Comparison of ENCODE assay signal across 14 cellular contexts in genomic region chr17:1967092-1967662, GRCh38. TPM values are rescaled to one million over a fixed set of nuclear protein-coding genes. Genes with fewer than 3 reads are reported as not detected.
DNase-seq lines count a peak whose midpoint lies in the region; ATAC-seq and TF ChIP-seq lines count a peak whose summit lies in the region.
"Had no signal": no experiment of that assay in that cellular context is flagged by ENCODE, and none has a peak within 500 bp of the region (broad histone marks: within the 10 kb centered on the region; RNA-seq: fewer than 3 reads in every experiment).

No MANE protein-coding gene starts in this region.

- TF ChIP-seq POLR2A in breast epithelium (IDR thresholded peaks at IDR 0.05) = no peak

- H3K27me3 Mint-ChIP-seq in MCF 10A (ENCODE audit: insufficient read depth, unreplicated experiment) = no peaks in the 10 kb centered on the region

- peak; percentile 76 for ATAC-seq in upper lobe of right lung
- ATAC-seq in GM18520 (IDR thresholded peaks at IDR 0.05; ENCODE audit: unreplicated experiment) = no peak
- ATAC-seq in GM19463 (IDR thresholded peaks at IDR 0.05; ENCODE audit: unreplicated experiment) = no peak
- no peak for ATAC-seq in sciatic nerve
- ATAC-seq: mucosa of descending colon had no signal

- H3K4me1 Mint-ChIP-seq in MCF 10A (ENCODE audit: insufficient read depth, unreplicated experiment) = peaks cover 18% of the 10 kb centered on the region
- H3K4me1 Mint-ChIP-seq: CD4-positive, CD25-positive, alpha-beta regulatory T cell; IgD-negative memory B cell had no signal

- H3K9me3 Mint-ChIP-seq in MCF 10A (ENCODE audit: unreplicated experiment) = no peaks in the 10 kb centered on the region
- H3K9me3 Mint-ChIP-seq: IgD-negative memory B cell had no signal

- H3K4me3 ChIP-seq in breast epithelium (no peak overlapping the region), upper lobe of right lung (no peak overlapping the region)
- H3K4me3 ChIP-seq: mucosa of descending colon had no signal

- no peaks in the 10 kb centered on the region for H3K36me3 Mint-ChIP-seq in MCF 10A (ENCODE audit: insufficient read depth, unreplicated experiment)
- H3K36me3 Mint-ChIP-seq: CD4-positive, CD25-positive, alpha-beta regulatory T cell; IgD-negative memory B cell had no signal

- no peaks in the 10 kb centered on the region for H3K27me3 ChIP-seq in breast epithelium
- no peaks in the 10 kb centered on the region for H3K27me3 ChIP-seq in upper lobe of right lung

- H3K9me3 ChIP-seq in breast epithelium (no peaks in the 10 kb centered on the region), upper lobe of right lung (no peaks in the 10 kb centered on the region)
- H3K9me3 ChIP-seq: mucosa of descending colon had no signal

- H3K27ac ChIP-seq in breast epithelium (peak overlapping the region; percentile 68 to 79), upper lobe of right lung (no peak overlapping the region)

- DNase-seq in breast epithelium (ENCODE audit: low spot score in 2 of 2) (peak; percentile 25 to 85), MCF 10A (ENCODE audit: unreplicated experiment) (no peak), NCI-H82 treated with DMSO at 0.1 percent for 48 hours (lab: John Stamatoyannopoulos, UW; ENCODE audit: unreplicated experiment) (peak; percentile 64), iPS-NIHi11 (ENCODE audit: low spot score) (peak; percentile 73), upper lobe of right lung (no peak), sciatic nerve (ENCODE audit: low spot score) (no peak)
- DNase-seq: CD4-positive, CD25-positive, alpha-beta regulatory T cell; GOT3; hypothalamus; mucosa of descending colon had no signal

- no TSS peak for BruUV-seq in MCF 10A (replicated peaks; lab: Mats Ljungman, UMichigan)

- CTCF ChIA-PET in MCF 10A (lab: Yijun Ruan, JAX) = no interaction called here

- intact Hi-C loops in breast epithelium (cut with DNase I; ENCODE audit: low total_unique reads) = no loop called here
- intact Hi-C loops in MCF 10A (cut with micrococcal nuclease) = no loop called here
- intact Hi-C loops in upper lobe of right lung (cut with DNase I) = no loop called here
- intact Hi-C loops in sciatic nerve (cut with DNase I) = no loop called here

- H3K4me3 Mint-ChIP-seq in MCF 10A (ENCODE audit: unreplicated experiment) = no peak overlapping the region
- H3K4me3 Mint-ChIP-seq: CD4-positive, CD25-positive, alpha-beta regulatory T cell; IgD-negative memory B cell had no signal

- H3K4me1 ChIP-seq in breast epithelium = no peaks in the 10 kb centered on the region
- no peaks in the 10 kb centered on the region for H3K4me1 ChIP-seq in upper lobe of right lung

- H3K27ac Mint-ChIP-seq in MCF 10A (ENCODE audit: low read depth, unreplicated experiment) = no peak overlapping the region
- H3K27ac Mint-ChIP-seq: CD4-positive, CD25-positive, alpha-beta regulatory T cell; IgD-negative memory B cell had no signal

- H3K36me3 ChIP-seq in breast epithelium (no peaks in the 10 kb centered on the region), upper lobe of right lung (no peaks in the 10 kb centered on the region)

- POLR2A ChIA-PET in MCF 10A (lab: Yijun Ruan, JAX) = interaction anchor here (0.6 kb wide), 1 partner anchor 66 kb away, joined by 3 read pairs; no protein-coding TSS in a partner anchor

- TF ChIP-seq CTCF in breast epithelium (IDR thresholded peaks at IDR 0.05) (no peak), MCF 10A (IDR thresholded peaks at IDR 0.05; ENCODE audit: unreplicated experiment) (no peak), upper lobe of right lung (IDR thresholded peaks at IDR 0.05) (no peak)

RNA-seq across cellular contexts. Expression of gene RTN4RL1, which starts 58.0 kb away (rescaled TPM):
- total RNA-seq in breast epithelium = 10 to 100 TPM in 2 of 3 donors, 1 to 10 TPM in 1; 3.8 to 19.6 (median 14.1) TPM
- total RNA-seq in MCF 10A (2022) = 2.9 and 3.6 TPM in 2 replicates
- total RNA-seq in upper lobe of right lung = 4.3 TPM
- 5.8 TPM for total RNA-seq in sciatic nerve
- total RNA-seq: endothelial cell of umbilical vein had no signal

Comparison
In these comparisons a context has a peak if more than half of its experiments do, and no peak if none do; other contexts are left out.
1. DNase-seq: peak in breast epithelium (2 of 2), NCI-H82 treated with DMSO at 0.1 percent for 48 hours (single experiment) and iPS-NIHi11 (single experiment); none in MCF 10A (single experiment), upper lobe of right lung (single experiment) and sciatic nerve (single experiment).